ENCODE assay signal across 17 cellular contexts in genomic region chrX:103773445-103773844, GRCh38. TPM values are rescaled to one million over a fixed set of nuclear protein-coding genes. Genes with fewer than 3 reads are reported as not detected.
"Had no signal": no experiment of that assay in that cellular context is flagged by ENCODE, and none has a peak within 500 bp of the region (broad histone marks: within the 10 kb centered on the region; RNA-seq: fewer than 3 reads in every experiment).

No MANE protein-coding gene starts in this region.

- H3K4me3 ChIP-seq: left lung, spleen, tibial artery had no signal

- H3K36me3 ChIP-seq: left lung, neutrophil, spleen, tibial artery had no signal

- ATAC-seq: activated T-cell treated with anti-CD3 and anti-CD28 coated beads, Interleukin-2, amount 50 U/mL, for 72 hours; naive thymus-derived CD8-positive, alpha-beta T cell; stimulated activated naive B cell treated with anti-CD40 and anti-IgM and Interleukin-4, amounts not matched to agents 10 μg/mL and 1 μg/mL and 100 μg/mL, for 72 hours had no signal

- H3K9me3 ChIP-seq: left lung, neutrophil, spleen, tibial artery had no signal

- H3K4me1 ChIP-seq: left lung, spleen, tibial artery had no signal

- H3K27me3 ChIP-seq: left lung, neutrophil, tibial artery had no signal

- DNase-seq: activated CD4-positive, CD25-positive, alpha-beta regulatory T cell treated with anti-CD3 and anti-CD28 coated beads, Interleukin-2, amount 50 U/mL, for 72 hours; activated effector memory CD4-positive, alpha-beta T cell treated with anti-CD3 and anti-CD28 coated beads, Interleukin-2, amount 50 U/mL, for 16 hours; activated naive CD4-positive, alpha-beta T cell treated with anti-CD3 and anti-CD28 coated beads, Interleukin-2, amount 50 U/mL, for 16 hours; activated T-cell treated with anti-CD3 and anti-CD28 coated beads, Interleukin-2, amount 50 U/mL, for 72 hours; left lung; naive thymus-derived CD8-positive, alpha-beta T cell; spleen; stimulated activated CD4-positive, alpha-beta T cell treated with anti-CD3 and anti-CD28 coated beads, Interleukin-4, amount 100 ng/mL, for 4 hours; stimulated activated naive B cell treated with anti-CD40 and anti-IgM and Interleukin-4, amounts not matched to agents 10 μg/mL and 1 μg/mL and 100 μg/mL, for 72 hours; tibial artery had no signal

- H3K27ac ChIP-seq: left lung, neutrophil, spleen, tibial artery had no signal

RNA-seq across cellular contexts. Expression of gene PLP1, which starts 3.2 kb away (rescaled TPM):
- total RNA-seq: activated CD8-positive, alpha-beta memory T cell treated with anti-CD3 and anti-CD28 coated beads for 36 hours; activated T-cell treated with anti-CD3 and anti-CD28 coated beads, Interleukin-2, amount 50 U/mL, for 72 hours; bronchial epithelial cell; dermis blood vessel endothelial cell; glomerular endothelial cell; lung microvascular endothelial cell; naive thymus-derived CD8-positive, alpha-beta T cell had no signal
- polyA plus RNA-seq: keratinocyte; naive thymus-derived CD8-positive, alpha-beta T cell had no signal

RNA-seq across cellular contexts. Expression of gene RAB9B, which starts 58.6 kb away (rescaled TPM):
- total RNA-seq: bronchial epithelial cell had no signal
